ENCODE assay signal across 10 cellular contexts in genomic region chr3:172132159-172132586, GRCh38.
DNase-seq lines count a peak whose midpoint lies in the region; ATAC-seq and TF ChIP-seq lines count a peak whose summit lies in the region.
"Had no signal": no experiment of that assay in that cellular context is flagged by ENCODE, and none has a peak within 500 bp of the region (broad histone marks: within the 10 kb centered on the region; RNA-seq: fewer than 3 reads in every experiment).

No MANE protein-coding gene starts in this region.

- peaks cover 66 to 93% (median 88%) of the 10 kb centered on the region in 4 donors for H3K4me1 ChIP-seq in upper lobe of left lung
- H3K4me1 ChIP-seq in H9 (ENCODE audit: insufficient read depth, low read length): peaks cover 13% of the 10 kb centered on the region

- H2BK5ac ChIP-seq in H9 (ENCODE audit: insufficient read length, low read length): no peak overlapping the region

- no peak overlapping the region for H2BK12ac ChIP-seq in H9 (ENCODE audit: insufficient read length, low read depth, low read length)

- no peaks in the 10 kb centered on the region for H3K79me1 ChIP-seq in H9 (ENCODE audit: insufficient read depth, low read depth, low read length, poor library complexity, severe bottlenecking)

- no peaks in the 10 kb centered on the region for H3K9me3 ChIP-seq in upper lobe of left lung
- no peaks in the 10 kb centered on the region for H3K9me3 ChIP-seq in WERI-Rb-1 (ENCODE audit: severe bottlenecking)
- no peaks in the 10 kb centered on the region for H3K9me3 ChIP-seq in H9 (ENCODE audit: control insufficient read depth, low read depth, low read length)
- H3K9me3 ChIP-seq: ovary had no signal

- no peak overlapping the region for H2AK5ac ChIP-seq in H9 (ENCODE audit: insufficient read length, low read length)

- H3T11ph ChIP-seq in H9 (ENCODE audit: low read length): no peak overlapping the region

- WGBS in upper lobe of left lung, 2 donors: 65 to 70% methylated on average over 4 of the region's 4 CpGs
- no CpG with 5 or more reads among the region's 4 CpGs for WGBS in H9 (ENCODE audit: extremely low coverage, insufficient read length, low lambda C conversion rate)

- H2AFZ ChIP-seq in H9 (ENCODE audit: low read length): no peak overlapping the region

- no peaks in the 10 kb centered on the region for H3K36me3 Mint-ChIP-seq in activated T-cell treated with anti-CD3 and anti-CD28 coated beads, Interleukin-2, amount 50 U/mL, for 72 hours (ENCODE audit: insufficient read depth in 2 of 2)
- H3K36me3 Mint-ChIP-seq in T-cell (peaks cover 14% of the 10 kb centered on the region), H9 (ENCODE audit: insufficient read depth in 1 of 3, low read depth in 3 of 3) (peaks cover 8 to 31% (median 13%) of the 10 kb centered on the region in 3 experiments)
- H3K36me3 Mint-ChIP-seq in effector memory CD8-positive, alpha-beta T cell (ENCODE audit: insufficient read depth): peaks cover 13% of the 10 kb centered on the region

- POLR2A ChIA-PET in T-cell (lab: Charles Lee): interaction anchor here in 1 of 2 donors (0.6 kb wide), 1 partner anchor 46 kb away, joined by 4 read pairs; no protein-coding TSS in a partner anchor

- H3K14ac ChIP-seq in H9 (ENCODE audit: insufficient read depth, low read length): no peak overlapping the region

- TF ChIP-seq CTCF in upper lobe of left lung (IDR thresholded peaks at IDR 0.05) (no peak), WERI-Rb-1 (IDR thresholded peaks at IDR 0.05; ENCODE audit: low read depth, low read length) (no peak), H9 (conservative IDR thresholded peaks at IDR 0.05) (no peak)

- no peak overlapping the region for H3K4me2 ChIP-seq in H9 (ENCODE audit: insufficient read depth, insufficient read length, low read length)

- DNase-seq in activated T-cell treated with anti-CD3 and anti-CD28 coated beads, Interleukin-2, amount 50 U/mL, for 72 hours: peak in 1 of 2 donors; percentile 16
- DNase-seq in activated T-cell treated with anti-CD3 and anti-CD28 coated beads, Interleukin-2, amount 50 U/mL, for 1 hour: no peak
- DNase-seq in T-cell: peak in 10 of 34 experiments; percentile 8 to 42 (median 14)
- peak; percentile 32 to 36 (median 32) for DNase-seq in effector memory CD8-positive, alpha-beta T cell
- DNase-seq in upper lobe of left lung: no peak
- DNase-seq in WERI-Rb-1: no peak
- no peak for DNase-seq in LoVo (ENCODE audit: low spot score)
- DNase-seq in H9: no peak
- DNase-seq: ovary had no signal

- no peaks in the 10 kb centered on the region for H3K36me3 ChIP-seq in upper lobe of left lung
- no peaks in the 10 kb centered on the region for H3K36me3 ChIP-seq in WERI-Rb-1
- H3K36me3 ChIP-seq: ovary had no signal

- CTCF ChIA-PET in T-cell (lab: Charles Lee): interaction anchor here in 1 of 2 donors (0.8 kb wide), 1 partner anchor 25 kb away, joined by 3 read pairs; no protein-coding TSS in a partner anchor

- H3K18ac ChIP-seq in H9 (ENCODE audit: insufficient read length, low read depth, low read length): no peak overlapping the region

- H4K20me1 ChIP-seq in H9 (ENCODE audit: control insufficient read depth, insufficient read depth, insufficient read length): no peaks in the 10 kb centered on the region

- H3K27me3 ChIP-seq in upper lobe of left lung (no peaks in the 10 kb centered on the region), WERI-Rb-1 (ENCODE audit: insufficient read depth, low read depth, severe bottlenecking) (no peaks in the 10 kb centered on the region), H9 (ENCODE audit: insufficient read depth, low read length) (no peaks in the 10 kb centered on the region)
- H3K27me3 ChIP-seq: ovary had no signal

- H3K27ac ChIP-seq in upper lobe of left lung (peak overlapping the region; percentile 24 to 84 (median 82)), WERI-Rb-1 (no peak overlapping the region), H9 (ENCODE audit: insufficient read length, low read depth, low read length) (no peak overlapping the region)
- H3K27ac ChIP-seq: epithelial cell of prostate, ovary had no signal

- no peak overlapping the region for H3K4ac ChIP-seq in H9 (ENCODE audit: low read depth, low read length)

- TF ChIP-seq POLR2A in upper lobe of left lung (IDR thresholded peaks at IDR 0.05): no peak

- H2BK15ac ChIP-seq in H9 (ENCODE audit: low read depth, low read length): no peak overlapping the region

- peaks cover 10% of the 10 kb centered on the region; the same call in 1 of the 2 replicates for H3K79me2 ChIP-seq in H9 (ENCODE audit: insufficient read depth, low read length)

- H3K23ac ChIP-seq in H9 (ENCODE audit: insufficient read length, low read depth, low read length): no peak overlapping the region

- H3K23me2 ChIP-seq in H9 (ENCODE audit: insufficient read length, low read depth, low read length, poor library complexity, severe bottlenecking): no peaks in the 10 kb centered on the region

- no peak overlapping the region for H4K91ac ChIP-seq in H9 (ENCODE audit: insufficient read length, low read depth, low read length)

- H3K27me3 Mint-ChIP-seq in activated T-cell treated with anti-CD3 and anti-CD28 coated beads, Interleukin-2, amount 50 U/mL, for 72 hours (ENCODE audit: low read depth): no peaks in the 10 kb centered on the region
- H3K27me3 Mint-ChIP-seq in T-cell (no peaks in the 10 kb centered on the region), H9 (ENCODE audit: low read depth) (no peaks in the 10 kb centered on the region)
- H3K27me3 Mint-ChIP-seq in effector memory CD8-positive, alpha-beta T cell: no peaks in the 10 kb centered on the region

- no peak overlapping the region for H2BK20ac ChIP-seq in H9 (ENCODE audit: low read depth, low read length, poor library complexity, severe bottlenecking)

- peak overlapping the region; percentile 14 for H3K27ac Mint-ChIP-seq in activated T-cell treated with anti-CD3 and anti-CD28 coated beads, Interleukin-2, amount 50 U/mL, for 72 hours
- H3K27ac Mint-ChIP-seq in T-cell: peak overlapping the region; percentile 42 to 73
- peak overlapping the region; percentile 27 to 48 for H3K27ac Mint-ChIP-seq in effector memory CD8-positive, alpha-beta T cell
- H3K27ac Mint-ChIP-seq in H9: peak overlapping the region in 1 of 3 experiments; percentile 6; a peak in 3 of 7 replicates

- H3K4me1 Mint-ChIP-seq in activated T-cell treated with anti-CD3 and anti-CD28 coated beads, Interleukin-2, amount 50 U/mL, for 72 hours (ENCODE audit: low read depth): peaks cover 44% of the 10 kb centered on the region
- peaks cover 55 to 72% (median 62%) of the 10 kb centered on the region in 3 donors for H3K4me1 Mint-ChIP-seq in T-cell
- peaks cover 57 to 63% of the 10 kb centered on the region in 2 donors for H3K4me1 Mint-ChIP-seq in effector memory CD8-positive, alpha-beta T cell (ENCODE audit: low read depth in 2 of 2)
- peaks cover 47 to 50% of the 10 kb centered on the region in 2 experiments for H3K4me1 Mint-ChIP-seq in H9

- H2BK120ac ChIP-seq in H9 (ENCODE audit: low read depth, low read length, poor library complexity, severe bottlenecking): no peak overlapping the region

- no peak overlapping the region for H3K9ac ChIP-seq in H9 (ENCODE audit: extremely low read depth, insufficient read length, low read length)

- no peak overlapping the region for H4K8ac ChIP-seq in H9 (replicated peaks; ENCODE audit: insufficient read length, low read depth, low read length)

- no peak overlapping the region for H3K56ac ChIP-seq in H9 (ENCODE audit: insufficient read length, low read depth, low read length)

- H4K5ac ChIP-seq in H9 (ENCODE audit: insufficient read length, low read depth, low read length): no peak overlapping the region

- peak; percentile 51 to 52 for ATAC-seq in activated T-cell treated with anti-CD3 and anti-CD28 coated beads, Interleukin-2, amount 50 U/mL, for 72 hours (replicated peaks in 1 of 2)
- ATAC-seq in T-cell (replicated peaks in 1 of 4) (peak; percentile 28 to 71 (median 58)), upper lobe of left lung (ENCODE audit: low FRiP score in 2 of 2) (no peak)
- ATAC-seq in effector memory CD8-positive, alpha-beta T cell (replicated peaks): peak; percentile 63

- peak overlapping the region in 1 of 2 donors; percentile 45 for H3K4me3 Mint-ChIP-seq in activated T-cell treated with anti-CD3 and anti-CD28 coated beads, Interleukin-2, amount 50 U/mL, for 72 hours
- H3K4me3 Mint-ChIP-seq in T-cell: peak overlapping the region in 1 of 3 donors; percentile 3
- peak overlapping the region; percentile 17 to 34 for H3K4me3 Mint-ChIP-seq in effector memory CD8-positive, alpha-beta T cell
- no peak overlapping the region for H3K4me3 Mint-ChIP-seq in H9

- no peak for TF ChIP-seq EP300 in upper lobe of left lung (IDR thresholded peaks at IDR 0.05)

- H3K4me3 ChIP-seq in upper lobe of left lung: no peak overlapping the region
- no peak overlapping the region for H3K4me3 ChIP-seq in WERI-Rb-1 (ENCODE audit: low read depth, low read length)
- H3K4me3 ChIP-seq: ovary had no signal

- H3K9me3 Mint-ChIP-seq in activated T-cell treated with anti-CD3 and anti-CD28 coated beads, Interleukin-2, amount 50 U/mL, for 72 hours: no peaks in the 10 kb centered on the region
- H3K9me3 Mint-ChIP-seq in T-cell (no peaks in the 10 kb centered on the region), H9 (no peaks in the 10 kb centered on the region)
- H3K9me3 Mint-ChIP-seq in effector memory CD8-positive, alpha-beta T cell: no peaks in the 10 kb centered on the region

Comparison
In these comparisons a context has a peak if more than half of its experiments do, and no peak if none do; other contexts are left out.
1. ATAC-seq: peak in activated T-cell treated with anti-CD3 and anti-CD28 coated beads, Interleukin-2, amount 50 U/mL, for 72 hours (2 of 2), T-cell (4 of 4) and effector memory CD8-positive, alpha-beta T cell (single experiment); none in upper lobe of left lung (0 of 2).
2. DNase-seq: peak in effector memory CD8-positive, alpha-beta T cell (3 of 3); none in activated T-cell treated with anti-CD3 and anti-CD28 coated beads, Interleukin-2, amount 50 U/mL, for 1 hour (single experiment), upper lobe of left lung (0 of 2), WERI-Rb-1 (single experiment), LoVo (single experiment) and H9 (single experiment).
3. H3K4me3 Mint-ChIP-seq: peak in effector memory CD8-positive, alpha-beta T cell (2 of 2); none in H9 (0 of 2).
4. H3K27ac ChIP-seq: peak in upper lobe of left lung (4 of 4); none in WERI-Rb-1 (single experiment) and H9 (single experiment).